Comparison of ENCODE assay signal across 8 cellular contexts in genomic region chr9:100714372-100715099, GRCh38.
DNase-seq lines count a peak whose midpoint lies in the region; ATAC-seq, FAIRE-seq and TF ChIP-seq lines count a peak whose summit lies in the region.

No MANE protein-coding gene starts in this region.

- H3K23ac ChIP-seq in H1 (ENCODE audit: insufficient read length): no peak overlapping the region
- H3K23ac ChIP-seq in mesendoderm (ENCODE audit: low read length): no peak overlapping the region

- H2BK5ac ChIP-seq in H1 (ENCODE audit: low read depth, low read length) (no peak overlapping the region), mesendoderm (ENCODE audit: low read length) (no peak overlapping the region)

- no peak overlapping the region for H3K4me2 ChIP-seq in HCT116 (ENCODE audit: low read length)
- H3K4me2 ChIP-seq in H1 (ENCODE audit: insufficient read depth in 1 of 2, low read depth in 2 of 2, low read length in 2 of 2): no peak overlapping the region
- H3K4me2 ChIP-seq in mesendoderm (ENCODE audit: low read length): no peak overlapping the region

- H2AK5ac ChIP-seq in H1 (ENCODE audit: low read depth, low read length) (no peak overlapping the region), mesendoderm (ENCODE audit: low read length) (no peak overlapping the region)

- H3K27me3 ChIP-seq in HCT116 (ENCODE audit: insufficient read depth, low read length) (peaks cover 10% of the 10 kb centered on the region; the same call in 1 of the 2 replicates), H1 (replicated peaks in 1 of 4; ENCODE audit: control insufficient read depth in 3 of 4, extremely low read depth in 1 of 4, insufficient read depth in 3 of 4, low read length in 3 of 4) (no peaks in the 10 kb centered on the region), mesendoderm (ENCODE audit: insufficient read depth, low read length, poor library complexity) (no peaks in the 10 kb centered on the region), tibial artery (no peaks in the 10 kb centered on the region)

- H3K27ac ChIP-seq in HCT116 (ENCODE audit: low read depth, low read length) (no peak overlapping the region), H1 (ENCODE audit: low read depth, low read length) (no peak overlapping the region), mesendoderm (ENCODE audit: low read depth, low read length) (no peak overlapping the region), tibial artery (no peak overlapping the region)

- peak; percentile 23 for DNase-seq in SKM-1 treated with dmso at 0.1 percent for 144 hours (lab: John Stamatoyannopoulos, UW; ENCODE audit: unreplicated experiment)
- DNase-seq in SKM-1 (lab: John Stamatoyannopoulos, UW; ENCODE audit: unreplicated experiment): no peak
- peak; percentile 41 for DNase-seq in HCT116 (ENCODE audit: low read depth, low spot score)
- DNase-seq in NCI-H1092 treated with DMSO at 0.1 percent for 48 hours (lab: John Stamatoyannopoulos, UW): peak; percentile 67
- peak; percentile 5 for DNase-seq in T-helper 9 cell
- DNase-seq in H1 (ENCODE audit: low read depth in 1 of 2, low spot score in 2 of 2): peak; percentile 17 to 88
- peak; percentile 76 for DNase-seq in mesendoderm
- no peak for DNase-seq in tibial artery

- no peaks in the 10 kb centered on the region for H3K9me2 ChIP-seq in HCT116 (ENCODE audit: insufficient read depth)

- H3K9ac ChIP-seq in HCT116 (ENCODE audit: low read length) (no peak overlapping the region), H1 (replicated peaks in 1 of 4; ENCODE audit: extremely low read depth in 1 of 4, low read depth in 3 of 4, low read length in 3 of 4) (no peak overlapping the region), mesendoderm (ENCODE audit: low read length) (no peak overlapping the region)

- H4K20me1 ChIP-seq in HCT116 (ENCODE audit: insufficient read depth) (no peaks in the 10 kb centered on the region), H1 (replicated peaks in 1 of 2; ENCODE audit: control insufficient read depth in 1 of 2, insufficient read depth in 2 of 2, low read length in 2 of 2) (no peaks in the 10 kb centered on the region)

- H3K4me1 ChIP-seq in HCT116 (ENCODE audit: control insufficient read depth in 1 of 2, insufficient read depth in 2 of 2, low read length in 2 of 2) (no peaks in the 10 kb centered on the region), H1 (replicated peaks in 1 of 4; ENCODE audit: control insufficient read depth in 3 of 4, insufficient read depth in 4 of 4, low read length in 3 of 4) (no peaks in the 10 kb centered on the region), mesendoderm (ENCODE audit: control insufficient read depth, low read depth, low read length) (no peaks in the 10 kb centered on the region), tibial artery (no peaks in the 10 kb centered on the region)

- H3K4me3 ChIP-seq in HCT116 (replicated peaks in 1 of 2; ENCODE audit: low read depth in 1 of 2, low read length in 2 of 2): no peak overlapping the region
- no peak overlapping the region for H3K4me3 ChIP-seq in H1 (ENCODE audit: extremely low read depth in 1 of 4, insufficient read depth in 2 of 4, low read depth in 3 of 4, low read length in 4 of 4)
- H3K4me3 ChIP-seq in mesendoderm (ENCODE audit: low read length): no peak overlapping the region
- H3K4me3 ChIP-seq in tibial artery: no peak overlapping the region

- TF ChIP-seq RAD21 in HCT116 (IDR thresholded peaks at IDR 0.05; ENCODE audit: low read depth): peak; percentile 82
- TF ChIP-seq RAD21 in H1 (IDR thresholded peaks at IDR 0.05 in 1 of 2, conservative IDR thresholded peaks at IDR 0.05 in 1 of 2; ENCODE audit: low read depth in 2 of 2, low read length in 2 of 2): peak; percentile 95 to 97

- POLR2A ChIA-PET in HCT116 (lab: Charles Lee) (no interaction called here), H1 (lab: Charles Lee; ENCODE audit: partially characterized antibody) (no interaction called here)

- no peak for TF ChIP-seq EP300 in H1 (IDR thresholded peaks at IDR 0.05; ENCODE audit: borderline replicate concordance in 1 of 2, low read depth in 2 of 2, low read length in 2 of 2)

- H3K79me2 ChIP-seq in HCT116 (ENCODE audit: insufficient read depth, low read length) (no peaks in the 10 kb centered on the region), H1 (ENCODE audit: control insufficient read depth in 1 of 2, insufficient read depth in 2 of 2, low read length in 2 of 2) (no peaks in the 10 kb centered on the region), mesendoderm (ENCODE audit: control insufficient read depth, insufficient read depth, low read length) (no peaks in the 10 kb centered on the region)

- no peak overlapping the region for H4K8ac ChIP-seq in H1 (ENCODE audit: extremely low read depth, insufficient read depth, low read length)
- no peak overlapping the region for H4K8ac ChIP-seq in mesendoderm (ENCODE audit: low read depth, low read length)

- H2BK15ac ChIP-seq in H1 (ENCODE audit: low read length) (no peak overlapping the region), mesendoderm (replicated peaks; ENCODE audit: low read depth) (no peak overlapping the region)

- peak; percentile 99 for ATAC-seq in HCT116

- H3K4ac ChIP-seq in H1 (replicated peaks; ENCODE audit: insufficient read length, low read depth, low read length) (no peak overlapping the region), mesendoderm (ENCODE audit: low read depth, low read length) (no peak overlapping the region)

- H3K23me2 ChIP-seq in H1 (ENCODE audit: low read depth, low read length): no peaks in the 10 kb centered on the region

- no TSS peak for BruUV-seq in HCT116 (replicated peaks; lab: Mats Ljungman, UMichigan)

- intact Hi-C loops in HCT116 (cut with micrococcal nuclease) (loop anchor here (1.0 kb wide), 2 partner anchors 405 to 521 kb away; no protein-coding TSS in a partner anchor), tibial artery (cut with DNase I; ENCODE audit: low total_unique reads) (no loop called here)

- H2BK120ac ChIP-seq in H1 (replicated peaks; ENCODE audit: low read depth, low read length) (no peak overlapping the region), mesendoderm (ENCODE audit: low read depth, low read length) (no peak overlapping the region)

- TF ChIP-seq CTCF in HCT116 (IDR thresholded peaks at IDR 0.05 in 2 of 3, conservative IDR thresholded peaks at IDR 0.05 in 1 of 3; ENCODE audit: borderline replicate concordance in 1 of 3, insufficient read depth in 1 of 3, low read depth in 2 of 3, low read length in 2 of 3): peak; percentile 52 to 95 (median 94)
- TF ChIP-seq CTCF in H1 (IDR thresholded peaks at IDR 0.05; ENCODE audit: control extremely low read depth in 1 of 3, insufficient read depth in 1 of 3, low read depth in 1 of 3, low read length in 3 of 3): peak; percentile 76 to 85 (median 83)
- TF ChIP-seq CTCF in tibial artery (IDR thresholded peaks at IDR 0.05): peak; percentile 28 to 32

- H3K56ac ChIP-seq in H1 (replicated peaks; ENCODE audit: insufficient read length, low read depth, low read length) (no peak overlapping the region), mesendoderm (ENCODE audit: low read length) (no peak overlapping the region)

- RAD21 ChIA-PET in HCT116 (lab: Charles Lee; ENCODE audit: low non-redundant PET in 1 of 2, low total read pairs in 2 of 2, uncharacterized antibody in 2 of 2, unreplicated experiment in 2 of 2): no interaction called here

- H3K36me3 ChIP-seq in HCT116 (ENCODE audit: control insufficient read depth in 1 of 2, insufficient read depth in 2 of 2, low read length in 2 of 2) (no peaks in the 10 kb centered on the region; a peak in 1 of 4 replicates), H1 (ENCODE audit: control insufficient read depth in 2 of 4, insufficient read depth in 4 of 4, low read length in 3 of 4) (no peaks in the 10 kb centered on the region), mesendoderm (ENCODE audit: control insufficient read depth, insufficient read depth, low read length) (no peaks in the 10 kb centered on the region), tibial artery (no peaks in the 10 kb centered on the region)

- no peak overlapping the region for H2BK20ac ChIP-seq in H1 (ENCODE audit: low read length)

- H3K14ac ChIP-seq in H1 (ENCODE audit: insufficient read length): no peak overlapping the region

- no peaks in the 10 kb centered on the region for H3K79me1 ChIP-seq in H1 (ENCODE audit: low read depth, low read length)
- no peaks in the 10 kb centered on the region for H3K79me1 ChIP-seq in mesendoderm (ENCODE audit: low read length)

- FAIRE-seq in H1 (lab: Jason Lieb, UNC): peak; percentile 86

- 81% methylated on average over 11 of the region's 11 CpGs; no CpG with 5 or more reads in 1 of the 2 experiments for WGBS in H1 (ENCODE audit: extremely low coverage in 1 of 2, insufficient coverage in 1 of 2, insufficient read length in 1 of 2, insufficient replicate concordance in 2 of 2, low coverage in 1 of 2, low lambda C conversion rate in 2 of 2, missing lambda C conversion rate in 1 of 2), 2 experiments
- WGBS in mesendoderm (ENCODE audit: extremely low coverage, insufficient coverage, low lambda C conversion rate): no CpG with 5 or more reads among the region's 11 CpGs

- H3K9me3 ChIP-seq in HCT116 (ENCODE audit: control insufficient read depth in 1 of 2, insufficient read depth in 1 of 2, low read depth in 1 of 2, low read length in 2 of 2) (no peaks in the 10 kb centered on the region), H1 (ENCODE audit: insufficient read depth in 2 of 2, low read depth in 1 of 2, low read length in 1 of 2) (peaks cover 7 to 8% of the 10 kb centered on the region in 2 experiments), tibial artery (no peaks in the 10 kb centered on the region)

- H2AFZ ChIP-seq in HCT116 (ENCODE audit: low read depth, low read length, poor library complexity, severe bottlenecking) (no peak overlapping the region), H1 (ENCODE audit: low read length) (no peak overlapping the region)

- H3K18ac ChIP-seq in H1 (ENCODE audit: extremely low read depth, low read length) (no peak overlapping the region), mesendoderm (ENCODE audit: low read length) (no peak overlapping the region)

- H4K91ac ChIP-seq in H1 (replicated peaks; ENCODE audit: insufficient read length, low read length): no peak overlapping the region

- CTCF ChIA-PET in HCT116 (lab: Charles Lee): interaction anchor here (1.0 to 2.2 kb wide), 2 partner anchors 521 to 597 kb away, joined by 4 to 13 read pairs; no protein-coding TSS in a partner anchor
- CTCF ChIA-PET in H1 (lab: Charles Lee; ENCODE audit: partially characterized antibody): interaction anchor here (0.6 to 9.1 kb wide), 37 partner anchors 9 to 597 kb away, joined by 3 to 90 read pairs (median 4); no protein-coding TSS in a partner anchor

- TF ChIP-seq POLR2A in HCT116 (IDR thresholded peaks at IDR 0.05; ENCODE audit: borderline replicate concordance, extremely low read depth, insufficient read depth, insufficient read length) (no peak), H1 (IDR thresholded peaks at IDR 0.05; ENCODE audit: control extremely low read depth in 1 of 2, low read depth in 2 of 2, low read length in 2 of 2) (no peak)

- H4K5ac ChIP-seq in H1 (ENCODE audit: insufficient read length, low read depth, low read length): no peak overlapping the region
- no peak overlapping the region for H4K5ac ChIP-seq in mesendoderm (ENCODE audit: low read length)

- H2BK12ac ChIP-seq in H1 (ENCODE audit: low read depth, low read length): no peak overlapping the region

TF ChIP-seq in H1, 55 proteins besides CTCF, POLR2A, EP300 and RAD21:
- TF ChIP-seq CHD2 (IDR thresholded peaks at IDR 0.05; ENCODE audit: low read length) (0 out of 2 replicates have a peak, but pooled peaks have one; percentile 20), SRF (IDR thresholded peaks at IDR 0.05; ENCODE audit: low read depth, low read length) (no peak)

Comparison
In these comparisons a context has a peak if more than half of its experiments do, and no peak if none do; other contexts are left out.
1. DNase-seq: peak in SKM-1 treated with dmso at 0.1 percent for 144 hours (single experiment), HCT116 (single experiment), NCI-H1092 treated with DMSO at 0.1 percent for 48 hours (single experiment), T-helper 9 cell (single experiment), H1 (2 of 2) and mesendoderm (single experiment); none in SKM-1 (single experiment) and tibial artery (0 of 2).
2. CTCF ChIP-seq: peak in every context shown above with its lines; median percentile 94 in HCT116; 83 in H1; 30 in tibial artery.